In genomic region chr2:135154962-135155361, GRCh38 we compare ENCODE assay signal across 18 cellular contexts.
"Had no signal": no experiment of that assay in that cellular context is flagged by ENCODE, and none has a peak within 500 bp of the region (broad histone marks: within the 10 kb centered on the region; RNA-seq: fewer than 3 reads in every experiment).

No MANE protein-coding gene starts in this region.

- H3K9me3 Mint-ChIP-seq: activated CD4-positive, alpha-beta memory T cell treated with anti-CD3 and anti-CD28 coated beads, Interleukin-2, amount 10 ng/mL, durations not matched to agents 7 days and 5 days; natural killer cell; stimulated activated naive CD8-positive, alpha-beta T cell treated with anti-CD3 and anti-CD28 coated beads, Interleukin-15, amount 100 ng/mL, for 72 hours had no signal

- H3K27me3 Mint-ChIP-seq: activated CD4-positive, alpha-beta memory T cell treated with anti-CD3 and anti-CD28 coated beads, Interleukin-2, amount 10 ng/mL, durations not matched to agents 7 days and 5 days; progenitor cell of endocrine pancreas; stimulated activated naive CD8-positive, alpha-beta T cell treated with anti-CD3 and anti-CD28 coated beads, Interleukin-15, amount 100 ng/mL, for 72 hours; T-helper 17 cell had no signal

- FAIRE-seq: bronchial epithelial cell, endometrium, kidney had no signal

- ATAC-seq: lower lobe of right lung; natural killer cell; stimulated activated naive CD8-positive, alpha-beta T cell treated with anti-CD3 and anti-CD28 coated beads, Interleukin-15, amount 100 ng/mL, for 72 hours; T-helper 17 cell had no signal

- H3K4me1 Mint-ChIP-seq: natural killer cell had no signal

- H3K27ac ChIP-seq: lower lobe of right lung, tibial artery had no signal

- DNase-seq: activated CD4-positive, alpha-beta memory T cell treated with anti-CD3 and anti-CD28 coated beads, Interleukin-2, amount 10 ng/mL, durations not matched to agents 7 days and 5 days; activated CD4-positive, alpha-beta T cell treated with anti-CD3 and anti-CD28 coated beads for 48 hours; activated CD4-positive, CD25-positive, alpha-beta regulatory T cell; activated naive CD4-positive, alpha-beta T cell treated with anti-CD3 and anti-CD28 coated beads, Interleukin-2, amount 50 U/mL, for 16 hours; activated T-cell treated with anti-CD3 and anti-CD28 coated beads for 4 hours; cortex of kidney; kidney; lower lobe of right lung; natural killer cell; stimulated activated CD4-positive, alpha-beta T cell treated with anti-CD3 and anti-CD28 coated beads, Interleukin-2, amount 100 ng/mL, for 48 hours; stimulated activated CD8-positive, alpha-beta memory T cell treated with anti-CD3 and anti-CD28 coated beads, Interleukin-4, amount 100 ng/mL, for 48 hours; stimulated activated naive CD8-positive, alpha-beta T cell treated with anti-CD3 and anti-CD28 coated beads, Interleukin-15, amount 100 ng/mL, for 72 hours; SW 1271; T-helper 17 cell; tibial artery had no signal

- H3K4me1 ChIP-seq: lower lobe of right lung, tibial artery had no signal

- H3K4me3 Mint-ChIP-seq: activated CD4-positive, alpha-beta memory T cell treated with anti-CD3 and anti-CD28 coated beads, Interleukin-2, amount 10 ng/mL, durations not matched to agents 7 days and 5 days; natural killer cell; T-helper 17 cell had no signal

- H3K9me3 ChIP-seq: lower lobe of right lung, tibial artery had no signal

- H3K4me3 ChIP-seq: lower lobe of right lung, tibial artery had no signal

- H3K27me3 ChIP-seq: tibial artery had no signal

- H3K27ac Mint-ChIP-seq: activated CD4-positive, alpha-beta memory T cell treated with anti-CD3 and anti-CD28 coated beads, Interleukin-2, amount 10 ng/mL, durations not matched to agents 7 days and 5 days; natural killer cell; T-helper 17 cell had no signal
